Comparison of ENCODE assay signal across 14 cellular contexts in the genomic region with DNA sequence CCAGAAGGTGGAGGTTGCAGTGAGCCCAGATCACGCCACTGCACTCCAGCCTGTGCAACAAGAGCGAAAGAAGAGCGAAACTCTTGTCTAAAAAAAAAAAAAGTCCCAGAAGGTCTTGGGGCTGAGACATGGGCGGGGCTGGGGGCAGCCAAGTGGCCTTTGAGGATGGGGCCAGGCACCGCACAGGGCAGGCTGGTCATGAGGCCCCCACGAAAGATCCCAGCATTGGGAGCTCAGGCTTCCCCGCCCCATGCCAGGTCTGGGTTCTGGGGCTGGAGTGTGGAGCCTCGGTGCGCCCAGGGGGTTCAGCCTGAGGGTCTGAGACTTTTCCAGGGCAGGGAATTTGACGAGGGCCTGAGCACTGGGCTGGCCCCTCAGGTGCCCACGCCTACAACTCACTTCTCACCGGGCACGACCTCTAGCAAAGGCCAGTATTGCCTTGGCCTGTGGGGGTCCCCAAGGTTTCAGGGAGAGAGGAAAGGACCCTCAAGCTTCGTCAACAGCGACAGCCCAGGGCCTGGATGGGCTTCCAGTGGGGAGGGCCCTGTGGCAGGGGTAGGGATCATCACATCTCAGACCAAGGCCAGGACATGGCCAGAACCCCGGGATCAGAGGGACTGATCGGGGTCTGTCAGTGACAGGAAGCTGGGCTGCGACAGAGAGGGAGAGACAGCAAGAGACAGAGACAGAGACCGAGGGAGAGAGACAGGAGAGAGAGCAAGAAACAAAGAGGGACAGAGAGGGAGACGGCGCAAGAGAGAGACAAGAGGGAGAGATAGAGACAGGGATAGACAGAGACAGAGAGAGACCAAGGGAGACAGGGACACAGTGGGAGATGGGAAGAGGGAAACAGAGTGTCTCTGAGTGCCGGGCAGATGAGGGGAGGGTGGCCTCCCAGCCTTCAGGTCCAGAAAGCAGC. TPM values are rescaled to one million over a fixed set of nuclear protein-coding genes. Genes with fewer than 3 reads are reported as not detected.
DNase-seq lines count a peak whose midpoint lies in the region; ATAC-seq and TF ChIP-seq lines count a peak whose summit lies in the region.
"Had no signal": no experiment of that assay in that cellular context is flagged by ENCODE, and none has a peak within 500 bp of the region (broad histone marks: within the 10 kb centered on the region; RNA-seq: fewer than 3 reads in every experiment).

No MANE protein-coding gene starts in this region.

- CTCF ChIA-PET in HEK293 (lab: Yijun Ruan, JAX), result interaction anchor here (0.5 kb wide), 1 partner anchor 22 kb away, joined by 4 read pairs; no protein-coding TSS in a partner anchor

- no peak overlapping the region for H2BK12ac ChIP-seq in neuronal stem cell (ENCODE audit: low read length)

- H3K23ac ChIP-seq in neuronal stem cell (ENCODE audit: low read depth, low read length, poor library complexity), result peak overlapping the region; percentile 73

- no peak overlapping the region for H3K4ac ChIP-seq in neuronal stem cell (ENCODE audit: low read length)

- H3K36me3 ChIP-seq in HEK293 (ENCODE audit: control insufficient read depth in 2 of 2, insufficient read depth in 1 of 2, low read length in 2 of 2), result peaks cover 8 to 39% of the 10 kb centered on the region in 2 experiments
- peaks cover 34 to 48% of the 10 kb centered on the region in 2 donors for H3K36me3 ChIP-seq in neuronal stem cell (replicated peaks in 1 of 2; ENCODE audit: control insufficient read depth in 2 of 2, insufficient read depth in 2 of 2, low read length in 2 of 2)
- peaks cover 0 to 14% (median 4%) of the 10 kb centered on the region in 4 donors for H3K36me3 ChIP-seq in transverse colon

- POLR2A ChIA-PET in HEK293 (lab: Yijun Ruan, JAX), result interaction anchor here (1.1 to 2.6 kb wide), 2 partner anchors 11 to 17 kb away, joined by 4 to 8 read pairs; a partner anchor contains a TSS

- no peak overlapping the region for H3K4me3 ChIP-seq in HEK293 (ENCODE audit: low read depth, low read length)
- H3K4me3 ChIP-seq in neuronal stem cell (ENCODE audit: low read length in 2 of 2), result no peak overlapping the region
- no peak overlapping the region for H3K4me3 ChIP-seq in transverse colon
- H3K4me3 ChIP-seq: BLaER1 treated with 17β-estradiol and CSF1 and Interleukin-3, amounts not matched to agents 10 nM and 100 nM had no signal

- H3K9me3 ChIP-seq in HEK293 (ENCODE audit: control insufficient read depth, insufficient read depth, low read depth, low read length) (no peaks in the 10 kb centered on the region), neuronal stem cell (replicated peaks in 1 of 2; ENCODE audit: control insufficient read depth in 2 of 2, insufficient read depth in 1 of 2, low read depth in 1 of 2, low read length in 2 of 2) (no peaks in the 10 kb centered on the region), transverse colon (no peaks in the 10 kb centered on the region)
- H3K9me3 ChIP-seq: BLaER1 treated with 17β-estradiol and CSF1 and Interleukin-3, amounts not matched to agents 10 nM and 100 nM had no signal

- no peak overlapping the region for H2BK15ac ChIP-seq in neuronal stem cell (ENCODE audit: low read length)

- H2BK5ac ChIP-seq in neuronal stem cell (ENCODE audit: low read length), result peak overlapping the region; percentile 66

- H3K4me1 ChIP-seq in HEK293 (ENCODE audit: control insufficient read depth, insufficient read depth, low read length), result no peaks in the 10 kb centered on the region
- H3K4me1 ChIP-seq in neuronal stem cell (ENCODE audit: control insufficient read depth in 2 of 2, insufficient read depth in 1 of 2, low read depth in 1 of 2, low read length in 2 of 2), result no peaks in the 10 kb centered on the region
- peaks cover 0 to 6% (median 0%) of the 10 kb centered on the region in 4 donors for H3K4me1 ChIP-seq in transverse colon

- ATAC-seq in central memory CD8-positive, alpha-beta T cell (replicated peaks; ENCODE audit: extremely low read depth, poor library complexity, severe bottlenecking), result no peak
- no peak for ATAC-seq in GM18519 (IDR thresholded peaks at IDR 0.05; ENCODE audit: low FRiP score, unreplicated experiment)

- no peak for DNase-seq in T-helper 2 cell treated with Interferon-gamma antibody and Interleukin-4, amounts not matched to agents 5 μg/mL and 100 μg/mL, for 36 hours (ENCODE audit: low spot score)
- DNase-seq in T-helper 2 cell (no peak), neuronal stem cell (ENCODE audit: low spot score) (no peak), transverse colon (no peak), GM20000 (ENCODE audit: low spot score) (no peak)
- DNase-seq in central memory CD8-positive, alpha-beta T cell (ENCODE audit: low spot score in 2 of 2), result no peak
- DNase-seq: 8988T, NCI-H1417, NCI-H2029 treated with DMSO at 0.1 percent for 48 hours, NCI-H524 had no signal

- peaks cover 6% of the 10 kb centered on the region for H3K27me3 Mint-ChIP-seq in T-helper 2 cell treated with Interferon-gamma antibody and Interleukin-4, amounts not matched to agents 5 μg/mL and 100 μg/mL, for 36 hours (ENCODE audit: low read depth)
- H3K27me3 Mint-ChIP-seq in central memory CD8-positive, alpha-beta T cell, result peaks cover 3% of the 10 kb centered on the region

- no peaks in the 10 kb centered on the region for H3K9me3 Mint-ChIP-seq in T-helper 2 cell treated with Interferon-gamma antibody and Interleukin-4, amounts not matched to agents 5 μg/mL and 100 μg/mL, for 36 hours
- H3K9me3 Mint-ChIP-seq in central memory CD8-positive, alpha-beta T cell, result no peaks in the 10 kb centered on the region

- H3K36me3 Mint-ChIP-seq in T-helper 2 cell treated with Interferon-gamma antibody and Interleukin-4, amounts not matched to agents 5 μg/mL and 100 μg/mL, for 36 hours (ENCODE audit: low read depth), result peaks cover 12% of the 10 kb centered on the region
- H3K36me3 Mint-ChIP-seq in central memory CD8-positive, alpha-beta T cell (ENCODE audit: insufficient read depth), result peaks cover 5% of the 10 kb centered on the region

- H4K91ac ChIP-seq in neuronal stem cell (ENCODE audit: low read depth, low read length, poor library complexity), result no peak overlapping the region

- no peak overlapping the region for H3K18ac ChIP-seq in neuronal stem cell (ENCODE audit: low read length)

- in situ Hi-C loops in transverse colon (cut with MboI; ENCODE audit: low pct_ligation_motif_present in 1 of 4, low pct_unique_long_range_greater_than_20kb in 1 of 4, low sequenced_read_pairs in 3 of 4), result no loop called here

- intact Hi-C loops in transverse colon (cut with DNase I; ENCODE audit: low total_unique reads), result no loop called here

- H3K14ac ChIP-seq in neuronal stem cell (ENCODE audit: low read length), result peak overlapping the region; percentile 17

- H3K79me1 ChIP-seq in neuronal stem cell (ENCODE audit: low read depth, low read length), result peaks cover 3% of the 10 kb centered on the region

- no peaks in the 10 kb centered on the region for H3K27me3 ChIP-seq in neuronal stem cell (ENCODE audit: control insufficient read depth in 3 of 3, insufficient read depth in 3 of 3, low read depth in 1 of 3, low read length in 3 of 3)
- no peaks in the 10 kb centered on the region for H3K27me3 ChIP-seq in transverse colon
- H3K27me3 ChIP-seq: BLaER1 treated with 17β-estradiol and CSF1 and Interleukin-3, amounts not matched to agents 10 nM and 100 nM had no signal

- no peak overlapping the region for H3K4me3 Mint-ChIP-seq in T-helper 2 cell treated with Interferon-gamma antibody and Interleukin-4, amounts not matched to agents 5 μg/mL and 100 μg/mL, for 36 hours
- H3K4me3 Mint-ChIP-seq in central memory CD8-positive, alpha-beta T cell, result no peak overlapping the region

- H4K8ac ChIP-seq in neuronal stem cell (ENCODE audit: low read depth, low read length), result no peak overlapping the region

- WGBS in neuronal stem cell (ENCODE audit: extremely low coverage in 2 of 2, insufficient read length in 2 of 2, insufficient replicate concordance in 1 of 2), 2 donors, result no CpG with 5 or more reads among the region's 22 CpGs
- WGBS in transverse colon (ENCODE audit: low coverage in 1 of 2), 2 donors, result 79 to 80% methylated on average over 6 to 22 of the region's 22 CpGs

- H3K27ac ChIP-seq in HEK293 (ENCODE audit: extremely low read depth, low read depth, low read length) (no peak overlapping the region), neuronal stem cell (replicated peaks; ENCODE audit: low read length) (no peak overlapping the region), transverse colon (no peak overlapping the region)

- H3K4me1 Mint-ChIP-seq in T-helper 2 cell treated with Interferon-gamma antibody and Interleukin-4, amounts not matched to agents 5 μg/mL and 100 μg/mL, for 36 hours (ENCODE audit: low read depth), result no peaks in the 10 kb centered on the region
- peaks cover 1% of the 10 kb centered on the region for H3K4me1 Mint-ChIP-seq in central memory CD8-positive, alpha-beta T cell

- no peak overlapping the region for H2AFZ ChIP-seq in neuronal stem cell (ENCODE audit: low read length)

- TF ChIP-seq CTCF in HEK293 (tag by site-specific recombination; IDR thresholded peaks at IDR 0.05) (no peak), transverse colon (IDR thresholded peaks at IDR 0.05) (no peak), GM20000 (IDR thresholded peaks at IDR 0.05; ENCODE audit: extremely low read depth, missing control alignments) (no peak)

- no peak for TF ChIP-seq EP300 in transverse colon (IDR thresholded peaks at IDR 0.05; ENCODE audit: low read depth)

- TF ChIP-seq POLR2A in transverse colon (IDR thresholded peaks at IDR 0.05), result no peak

- no peak overlapping the region for H3K4me2 ChIP-seq in neuronal stem cell (ENCODE audit: insufficient read depth, low read length, poor library complexity, severe bottlenecking)
- H3K4me2 ChIP-seq: BLaER1 treated with 17β-estradiol and CSF1 and Interleukin-3, amounts not matched to agents 10 nM and 100 nM had no signal

- no peak overlapping the region for H2BK120ac ChIP-seq in neuronal stem cell (ENCODE audit: low read depth, low read length)

- H3K27ac Mint-ChIP-seq in T-helper 2 cell treated with Interferon-gamma antibody and Interleukin-4, amounts not matched to agents 5 μg/mL and 100 μg/mL, for 36 hours, result peak overlapping the region; percentile 10
- H3K27ac Mint-ChIP-seq in central memory CD8-positive, alpha-beta T cell (ENCODE audit: low read depth), result peak overlapping the region; percentile 24

- H3K9ac ChIP-seq in neuronal stem cell (ENCODE audit: low read depth, low read length, poor library complexity), result no peak overlapping the region

- no peak overlapping the region for H2AK5ac ChIP-seq in neuronal stem cell (ENCODE audit: low read depth, low read length)

RNA-seq across cellular contexts. Expression of a gene that starts 7.5 kb away (rescaled TPM):
- polyA plus RNA-seq in neuronal stem cell (2013, experiment 1 of 2), result 59.8 TPM
- polyA plus RNA-seq in neuronal stem cell (2013, experiment 2 of 2), result 59.0 TPM
- total RNA-seq in transverse colon, result 100 to 1,000 TPM in 1 of 4 donors, 10 to 100 TPM in 3; 20.8 to 100 (median 27.8) TPM

RNA-seq across cellular contexts. Expression of a gene that starts 17.1 kb away (rescaled TPM):
- 68.0 TPM for polyA plus RNA-seq in neuronal stem cell (2013, experiment 1 of 2)
- polyA plus RNA-seq in neuronal stem cell (2013, experiment 2 of 2), result 64.2 TPM
- 100 to 1,000 TPM in 1 of 4 donors, 10 to 100 TPM in 3; 61.4 to 121 (median 68.7) TPM for total RNA-seq in transverse colon

RNA-seq across cellular contexts. Expression of a gene that starts 29.7 kb away (rescaled TPM):
- 160 TPM for polyA plus RNA-seq in neuronal stem cell (2013, experiment 1 of 2)
- 160 TPM for polyA plus RNA-seq in neuronal stem cell (2013, experiment 2 of 2)
- 100 to 1,000 TPM in 1 of 4 donors, 10 to 100 TPM in 3; 19.9 to 120 (median 60.8) TPM for total RNA-seq in transverse colon

RNA-seq across cellular contexts. Expression of a gene that starts 51.7 kb away (rescaled TPM):
- polyA plus RNA-seq in neuronal stem cell (2013, experiment 1 of 2), result 0.18 TPM
- 0.25 TPM for polyA plus RNA-seq in neuronal stem cell (2013, experiment 2 of 2)
- total RNA-seq in transverse colon, result not detected
- total RNA-seq: LHCN-M2 had no signal
